Comparison of ENCODE assay signal across 1 cellular context in the genomic region with DNA sequence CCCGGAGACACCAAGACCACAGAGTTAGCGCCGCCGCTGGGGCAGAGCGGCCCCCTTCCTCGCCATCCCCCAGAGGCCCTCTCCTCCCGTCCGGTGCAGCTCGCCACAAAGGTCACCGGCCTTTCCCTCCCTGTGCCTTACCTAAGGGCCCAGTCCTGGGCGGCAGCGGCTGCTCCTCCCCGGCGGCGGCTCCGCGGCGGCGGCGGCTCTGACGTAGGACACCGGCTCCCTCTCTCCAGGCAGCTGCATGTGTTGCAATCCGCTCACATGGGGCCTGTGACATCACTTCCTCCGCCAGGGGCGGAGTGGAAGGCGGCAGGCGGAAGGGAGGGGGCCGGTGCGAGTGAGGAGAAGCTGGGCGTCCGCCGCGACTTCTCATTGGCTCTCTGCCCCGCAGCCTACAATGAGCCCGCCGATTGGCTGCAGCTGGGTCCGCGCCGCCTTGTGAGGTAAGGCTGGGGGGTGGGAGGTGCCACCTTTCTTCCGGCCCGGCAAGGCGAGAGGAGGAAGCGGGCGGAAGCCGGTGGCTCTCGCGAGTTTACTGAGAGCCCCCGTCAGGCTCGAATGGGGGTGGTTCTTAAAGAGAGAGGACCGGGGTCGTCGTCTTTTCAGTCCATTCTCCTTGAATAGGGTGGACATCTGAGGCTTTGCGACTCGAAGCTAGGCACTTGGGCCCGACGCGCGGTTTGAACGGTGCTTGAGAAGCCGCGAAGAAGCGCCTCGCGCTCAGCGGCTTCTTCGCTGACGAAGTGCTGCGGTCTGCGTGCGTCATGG.
TF ChIP-seq lines count a peak whose summit lies in the region.

Gene ETF1, minus strand, starts transcription at position 281 of the 774 bp plus-strand sequence. CDS start 318 bp downstream, outside the sequence.

TF ChIP-seq in HepG2, 621 proteins besides CTCF, POLR2A, EP300 and RAD21 (continued from another document and continues in another):
- TF ChIP-seq, protein P1, sequence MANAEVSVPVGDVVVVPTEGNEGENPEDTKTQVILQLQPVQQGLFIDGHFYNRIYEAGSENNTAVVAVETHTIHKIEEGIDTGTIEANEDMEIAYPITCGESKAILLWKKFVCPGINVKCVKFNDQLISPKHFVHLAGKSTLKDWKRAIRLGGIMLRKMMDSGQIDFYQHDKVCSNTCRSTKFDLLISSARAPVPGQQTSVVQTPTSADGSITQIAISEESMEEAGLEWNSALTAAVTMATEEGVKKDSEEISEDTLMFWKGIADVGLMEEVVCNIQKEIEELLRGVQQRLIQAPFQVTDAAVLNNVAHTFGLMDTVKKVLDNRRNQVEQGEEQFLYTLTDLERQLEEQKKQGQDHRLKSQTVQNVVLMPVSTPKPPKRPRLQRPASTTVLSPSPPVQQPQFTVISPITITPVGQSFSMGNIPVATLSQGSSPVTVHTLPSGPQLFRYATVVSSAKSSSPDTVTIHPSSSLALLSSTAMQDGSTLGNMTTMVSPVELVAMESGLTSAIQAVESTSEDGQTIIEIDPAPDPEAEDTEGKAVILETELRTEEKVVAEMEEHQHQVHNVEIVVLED (CRISPR knock-in tag; IDR thresholded peaks at IDR 0.05; ENCODE audit: borderline replicate concordance): peak; percentile 89
- TF ChIP-seq TCF12 (IDR thresholded peaks at IDR 0.05): no peak
- TF ChIP-seq TCF12 (CRISPR knock-in tag; IDR thresholded peaks at IDR 0.05): no peak
- TF ChIP-seq NFKB2 (CRISPR knock-in tag; IDR thresholded peaks at IDR 0.05; ENCODE audit: borderline replicate concordance): 0 out of 2 replicates have a peak, but pooled peaks have one; percentile 62
- TF ChIP-seq ZFP82 (CRISPR knock-in tag; IDR thresholded peaks at IDR 0.05; ENCODE audit: borderline replicate concordance): peak; percentile 71; the same call in 1 of the 2 replicates
- peak; percentile 85 for TF ChIP-seq SP2 (CRISPR knock-in tag; IDR thresholded peaks at IDR 0.05)
- no peak; the same call in 1 of the 2 replicates for TF ChIP-seq SAFB2 (CRISPR knock-in tag; IDR thresholded peaks at IDR 0.05; ENCODE audit: borderline replicate concordance, low read depth)
- no peak for TF ChIP-seq MAFK (conservative IDR thresholded peaks at IDR 0.05 in 1 of 2, IDR thresholded peaks at IDR 0.05 in 1 of 2; ENCODE audit: low read length in 2 of 2)
- TF ChIP-seq, protein P2, sequence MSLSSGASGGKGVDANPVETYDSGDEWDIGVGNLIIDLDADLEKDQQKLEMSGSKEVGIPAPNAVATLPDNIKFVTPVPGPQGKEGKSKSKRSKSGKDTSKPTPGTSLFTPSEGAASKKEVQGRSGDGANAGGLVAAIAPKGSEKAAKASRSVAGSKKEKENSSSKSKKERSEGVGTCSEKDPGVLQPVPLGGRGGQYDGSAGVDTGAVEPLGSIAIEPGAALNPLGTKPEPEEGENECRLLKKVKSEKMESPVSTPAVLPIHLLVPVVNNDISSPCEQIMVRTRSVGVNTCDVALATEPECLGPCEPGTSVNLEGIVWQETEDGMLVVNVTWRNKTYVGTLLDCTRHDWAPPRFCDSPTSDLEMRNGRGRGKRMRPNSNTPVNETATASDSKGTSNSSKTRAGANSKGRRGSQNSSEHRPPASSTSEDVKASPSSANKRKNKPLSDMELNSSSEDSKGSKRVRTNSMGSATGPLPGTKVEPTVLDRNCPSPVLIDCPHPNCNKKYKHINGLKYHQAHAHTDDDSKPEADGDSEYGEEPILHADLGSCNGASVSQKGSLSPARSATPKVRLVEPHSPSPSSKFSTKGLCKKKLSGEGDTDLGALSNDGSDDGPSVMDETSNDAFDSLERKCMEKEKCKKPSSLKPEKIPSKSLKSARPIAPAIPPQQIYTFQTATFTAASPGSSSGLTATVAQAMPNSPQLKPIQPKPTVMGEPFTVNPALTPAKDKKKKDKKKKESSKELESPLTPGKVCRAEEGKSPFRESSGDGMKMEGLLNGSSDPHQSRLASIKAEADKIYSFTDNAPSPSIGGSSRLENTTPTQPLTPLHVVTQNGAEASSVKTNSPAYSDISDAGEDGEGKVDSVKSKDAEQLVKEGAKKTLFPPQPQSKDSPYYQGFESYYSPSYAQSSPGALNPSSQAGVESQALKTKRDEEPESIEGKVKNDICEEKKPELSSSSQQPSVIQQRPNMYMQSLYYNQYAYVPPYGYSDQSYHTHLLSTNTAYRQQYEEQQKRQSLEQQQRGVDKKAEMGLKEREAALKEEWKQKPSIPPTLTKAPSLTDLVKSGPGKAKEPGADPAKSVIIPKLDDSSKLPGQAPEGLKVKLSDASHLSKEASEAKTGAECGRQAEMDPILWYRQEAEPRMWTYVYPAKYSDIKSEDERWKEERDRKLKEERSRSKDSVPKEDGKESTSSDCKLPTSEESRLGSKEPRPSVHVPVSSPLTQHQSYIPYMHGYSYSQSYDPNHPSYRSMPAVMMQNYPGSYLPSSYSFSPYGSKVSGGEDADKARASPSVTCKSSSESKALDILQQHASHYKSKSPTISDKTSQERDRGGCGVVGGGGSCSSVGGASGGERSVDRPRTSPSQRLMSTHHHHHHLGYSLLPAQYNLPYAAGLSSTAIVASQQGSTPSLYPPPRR (CRISPR knock-in tag; IDR thresholded peaks at IDR 0.05; ENCODE audit: borderline replicate concordance): no peak
- no peak for TF ChIP-seq ELK4 (CRISPR knock-in tag; IDR thresholded peaks at IDR 0.05; ENCODE audit: borderline replicate concordance)
- TF ChIP-seq ZBTB46 (CRISPR knock-in tag; IDR thresholded peaks at IDR 0.05; ENCODE audit: borderline replicate concordance): no peak
- no peak for TF ChIP-seq ZFP41 (CRISPR knock-in tag; IDR thresholded peaks at IDR 0.05; ENCODE audit: borderline replicate concordance)
- no peak for TF ChIP-seq U2AF1 (optimal IDR thresholded peaks at IDR 0.05; ENCODE audit: low read depth, low read length)
- TF ChIP-seq ISL2 (CRISPR knock-in tag; IDR thresholded peaks at IDR 0.05): no peak; the same call in none of the 2 replicates
- no peak for TF ChIP-seq AFF4 (CRISPR knock-in tag; IDR thresholded peaks at IDR 0.05)
- TF ChIP-seq, protein P3, sequence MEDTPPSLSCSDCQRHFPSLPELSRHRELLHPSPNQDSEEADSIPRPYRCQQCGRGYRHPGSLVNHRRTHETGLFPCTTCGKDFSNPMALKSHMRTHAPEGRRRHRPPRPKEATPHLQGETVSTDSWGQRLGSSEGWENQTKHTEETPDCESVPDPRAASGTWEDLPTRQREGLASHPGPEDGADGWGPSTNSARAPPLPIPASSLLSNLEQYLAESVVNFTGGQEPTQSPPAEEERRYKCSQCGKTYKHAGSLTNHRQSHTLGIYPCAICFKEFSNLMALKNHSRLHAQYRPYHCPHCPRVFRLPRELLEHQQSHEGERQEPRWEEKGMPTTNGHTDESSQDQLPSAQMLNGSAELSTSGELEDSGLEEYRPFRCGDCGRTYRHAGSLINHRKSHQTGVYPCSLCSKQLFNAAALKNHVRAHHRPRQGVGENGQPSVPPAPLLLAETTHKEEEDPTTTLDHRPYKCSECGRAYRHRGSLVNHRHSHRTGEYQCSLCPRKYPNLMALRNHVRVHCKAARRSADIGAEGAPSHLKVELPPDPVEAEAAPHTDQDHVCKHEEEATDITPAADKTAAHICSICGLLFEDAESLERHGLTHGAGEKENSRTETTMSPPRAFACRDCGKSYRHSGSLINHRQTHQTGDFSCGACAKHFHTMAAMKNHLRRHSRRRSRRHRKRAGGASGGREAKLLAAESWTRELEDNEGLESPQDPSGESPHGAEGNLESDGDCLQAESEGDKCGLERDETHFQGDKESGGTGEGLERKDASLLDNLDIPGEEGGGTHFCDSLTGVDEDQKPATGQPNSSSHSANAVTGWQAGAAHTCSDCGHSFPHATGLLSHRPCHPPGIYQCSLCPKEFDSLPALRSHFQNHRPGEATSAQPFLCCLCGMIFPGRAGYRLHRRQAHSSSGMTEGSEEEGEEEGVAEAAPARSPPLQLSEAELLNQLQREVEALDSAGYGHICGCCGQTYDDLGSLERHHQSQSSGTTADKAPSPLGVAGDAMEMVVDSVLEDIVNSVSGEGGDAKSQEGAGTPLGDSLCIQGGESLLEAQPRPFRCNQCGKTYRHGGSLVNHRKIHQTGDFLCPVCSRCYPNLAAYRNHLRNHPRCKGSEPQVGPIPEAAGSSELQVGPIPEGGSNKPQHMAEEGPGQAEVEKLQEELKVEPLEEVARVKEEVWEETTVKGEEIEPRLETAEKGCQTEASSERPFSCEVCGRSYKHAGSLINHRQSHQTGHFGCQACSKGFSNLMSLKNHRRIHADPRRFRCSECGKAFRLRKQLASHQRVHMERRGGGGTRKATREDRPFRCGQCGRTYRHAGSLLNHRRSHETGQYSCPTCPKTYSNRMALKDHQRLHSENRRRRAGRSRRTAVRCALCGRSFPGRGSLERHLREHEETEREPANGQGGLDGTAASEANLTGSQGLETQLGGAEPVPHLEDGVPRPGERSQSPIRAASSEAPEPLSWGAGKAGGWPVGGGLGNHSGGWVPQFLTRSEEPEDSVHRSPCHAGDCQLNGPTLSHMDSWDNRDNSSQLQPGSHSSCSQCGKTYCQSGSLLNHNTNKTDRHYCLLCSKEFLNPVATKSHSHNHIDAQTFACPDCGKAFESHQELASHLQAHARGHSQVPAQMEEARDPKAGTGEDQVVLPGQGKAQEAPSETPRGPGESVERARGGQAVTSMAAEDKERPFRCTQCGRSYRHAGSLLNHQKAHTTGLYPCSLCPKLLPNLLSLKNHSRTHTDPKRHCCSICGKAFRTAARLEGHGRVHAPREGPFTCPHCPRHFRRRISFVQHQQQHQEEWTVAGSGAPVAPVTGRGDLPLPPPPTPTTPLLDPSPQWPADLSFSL (CRISPR knock-in tag; IDR thresholded peaks at IDR 0.05): no peak
- TF ChIP-seq SUZ12 (IDR thresholded peaks at IDR 0.05; ENCODE audit: low read depth, low read length): no peak
- TF ChIP-seq PAX8 (CRISPR knock-in tag; IDR thresholded peaks at IDR 0.05; ENCODE audit: borderline replicate concordance): no peak
- peak; percentile 71; the same call in 1 of the 2 replicates for TF ChIP-seq ARHGAP35 (CRISPR knock-in tag; IDR thresholded peaks at IDR 0.05; ENCODE audit: borderline replicate concordance)
- no peak for TF ChIP-seq DNMT1 (CRISPR knock-in tag; IDR thresholded peaks at IDR 0.05)
- peak; percentile 99 for TF ChIP-seq MAZ (IDR thresholded peaks at IDR 0.05; ENCODE audit: borderline replicate concordance, low read depth, low read length)
- peak; percentile 98 for TF ChIP-seq MAZ (CRISPR knock-in tag; IDR thresholded peaks at IDR 0.05; ENCODE audit: low read depth)
- no peak for TF ChIP-seq ZNF572 (CRISPR knock-in tag; IDR thresholded peaks at IDR 0.05)
- no peak for TF ChIP-seq ZNF496 (CRISPR knock-in tag; IDR thresholded peaks at IDR 0.05; ENCODE audit: insufficient replicate concordance)
